1 cellular context compared by ENCODE assay signal in the genomic region with DNA sequence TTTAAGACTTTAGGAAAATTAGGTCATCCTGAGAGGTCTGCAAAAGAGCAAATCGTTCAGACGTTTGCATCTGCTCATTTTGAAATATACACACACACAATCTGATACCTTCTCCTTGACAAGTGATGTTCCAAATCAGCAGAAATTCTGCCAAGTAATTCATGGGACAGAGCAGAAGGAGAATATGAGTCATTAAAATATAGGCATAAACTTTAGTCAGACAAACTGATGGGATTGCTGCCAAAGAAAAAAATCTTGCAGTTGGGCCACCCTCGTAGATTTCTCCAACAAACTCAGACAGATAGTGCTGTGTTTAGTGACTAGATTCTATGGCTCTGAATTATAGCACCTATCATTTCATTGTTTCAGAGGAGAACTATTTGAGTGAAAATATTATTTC.
TF ChIP-seq lines count a peak whose summit lies in the region.

No MANE protein-coding gene starts in this region.

TF ChIP-seq in GM23338, 12 proteins besides CTCF, POLR2A, EP300 and RAD21 (continued from another document):
- no peak for TF ChIP-seq REST (IDR thresholded peaks at IDR 0.05; ENCODE audit: unreplicated experiment)
- TF ChIP-seq, protein P1, sequence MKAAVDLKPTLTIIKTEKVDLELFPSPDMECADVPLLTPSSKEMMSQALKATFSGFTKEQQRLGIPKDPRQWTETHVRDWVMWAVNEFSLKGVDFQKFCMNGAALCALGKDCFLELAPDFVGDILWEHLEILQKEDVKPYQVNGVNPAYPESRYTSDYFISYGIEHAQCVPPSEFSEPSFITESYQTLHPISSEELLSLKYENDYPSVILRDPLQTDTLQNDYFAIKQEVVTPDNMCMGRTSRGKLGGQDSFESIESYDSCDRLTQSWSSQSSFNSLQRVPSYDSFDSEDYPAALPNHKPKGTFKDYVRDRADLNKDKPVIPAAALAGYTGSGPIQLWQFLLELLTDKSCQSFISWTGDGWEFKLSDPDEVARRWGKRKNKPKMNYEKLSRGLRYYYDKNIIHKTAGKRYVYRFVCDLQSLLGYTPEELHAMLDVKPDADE (IDR thresholded peaks at IDR 0.05), result no peak
- TF ChIP-seq ZNF114 (CRISPR knock-in tag; IDR thresholded peaks at IDR 0.05), result no peak
- no peak for TF ChIP-seq CREB1 (CRISPR knock-in tag; IDR thresholded peaks at IDR 0.05; ENCODE audit: low read depth)
- TF ChIP-seq EZH2 (IDR thresholded peaks at IDR 0.05; ENCODE audit: low read depth, unreplicated experiment), result no peak
- TF ChIP-seq POLR2AphosphoS5 (IDR thresholded peaks at IDR 0.05; ENCODE audit: low read depth), result no peak
- TF ChIP-seq EZH2phosphoT487 (IDR thresholded peaks at IDR 0.05; ENCODE audit: unreplicated experiment), result no peak
- TF ChIP-seq JUNB (IDR thresholded peaks at IDR 0.05; ENCODE audit: unreplicated experiment), result no peak
- TF ChIP-seq STAT1 (IDR thresholded peaks at IDR 0.05; ENCODE audit: unreplicated experiment), result no peak
- no peak for TF ChIP-seq ZNF331 (CRISPR knock-in tag; IDR thresholded peaks at IDR 0.05; ENCODE audit: low read depth)
- TF ChIP-seq NANOG (IDR thresholded peaks at IDR 0.05; ENCODE audit: borderline replicate concordance), result no peak
